ENCODE assay signal across 8 cellular contexts in the genomic region with DNA sequence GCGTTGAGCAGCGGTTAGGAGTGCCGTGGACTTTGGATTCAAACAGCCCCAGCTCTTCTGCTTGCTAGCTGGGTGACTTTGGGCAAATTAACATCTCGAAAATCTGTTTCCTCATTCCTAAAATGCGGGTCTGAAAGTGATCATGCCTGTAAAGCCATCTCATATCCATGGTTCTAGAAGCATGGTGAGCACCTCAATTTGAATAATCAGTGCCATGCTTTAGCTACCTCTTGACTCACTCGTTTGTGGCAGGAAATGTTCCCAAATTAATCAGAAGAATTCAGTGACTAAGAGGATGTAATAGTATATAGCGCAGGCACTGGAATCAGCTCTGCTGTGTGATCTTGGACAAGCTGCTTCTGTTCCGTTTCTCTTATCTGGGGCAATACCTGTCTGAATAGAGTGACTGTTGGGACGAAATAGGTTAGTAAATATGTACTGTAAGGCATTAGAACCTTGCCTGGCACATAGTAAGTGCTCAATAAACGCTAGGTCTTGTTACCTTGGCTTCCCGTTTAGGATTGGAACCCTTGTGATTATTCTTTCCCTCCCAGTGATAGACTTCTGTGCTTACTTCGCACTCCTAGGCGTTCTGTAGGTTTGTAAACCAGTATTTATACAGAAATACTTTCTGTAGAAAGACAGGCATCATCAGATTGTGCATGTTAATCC. TPM values are rescaled to one million over a fixed set of nuclear protein-coding genes. Genes with fewer than 3 reads are reported as not detected.
A peak's percentile ranks its signal among the peaks of the same experiment; 100 is the strongest.
DNase-seq lines count a peak whose midpoint lies in the region; ATAC-seq and TF ChIP-seq lines count a peak whose summit lies in the region.

No MANE protein-coding gene starts in this region.

- no peaks in the 10 kb centered on the region for H3K36me3 ChIP-seq in mucosa of descending colon (ENCODE audit: low read depth)

- no peak for TF ChIP-seq CTCF in mucosa of descending colon (IDR thresholded peaks at IDR 0.05)

- ATAC-seq in mucosa of descending colon, result peak; percentile 59

- H3K4me3 ChIP-seq in GM08714 (ENCODE audit: low read length), result peak overlapping the region; percentile 51; the same call in 1 of the 2 replicates
- H3K4me3 ChIP-seq in mucosa of descending colon, result peak overlapping the region; percentile 43

- DNase-seq in NOMO-1 treated with DMSO at 0.1 percent for 48 hours (lab: John Stamatoyannopoulos, UW; ENCODE audit: unreplicated experiment) (peak; percentile 56), dermis blood vessel endothelial cell (peak; percentile 73), mucosa of descending colon (peak in 1 of 3 donors; percentile 38), NCI-H1417 treated with DMSO at 0.1 percent for 48 hours (lab: John Stamatoyannopoulos, UW) (no peak), anterior cingulate cortex (lab: John Stamatoyannopoulos, UW) (no peak), amygdala (lab: John Stamatoyannopoulos, UW) (no peak), SK-N-DZ (ENCODE audit: low spot score) (no peak)

- intact Hi-C loops in mucosa of descending colon (cut with DNase I, micrococcal nuclease), result no loop called here

- H3K9me3 ChIP-seq in mucosa of descending colon, result no peaks in the 10 kb centered on the region

- peaks cover 35% of the 10 kb centered on the region for H3K4me1 ChIP-seq in mucosa of descending colon (ENCODE audit: low read depth)

RNA-seq across cellular contexts. Expression of a gene that starts 0.8 kb away (rescaled TPM):
- total RNA-seq in dermis blood vessel endothelial cell (15.1 and 24.0 TPM in 2 replicates), mucosa of descending colon (10 to 100 TPM; 35.0 to 88.6 (median 85.6) TPM)
- 1.5 and 3.0 TPM in 2 replicates for polyA plus RNA-seq in SK-N-DZ (2014; cell fraction: cytosol; rRNA removed)
- 0.62 and 2.8 TPM in 2 replicates for polyA plus RNA-seq in SK-N-DZ (2014; cell fraction: nucleus; rRNA removed)

RNA-seq across cellular contexts. Expression of a gene that starts 32.4 kb away (rescaled TPM):
- total RNA-seq in dermis blood vessel endothelial cell, result 78.6 and 129 TPM in 2 replicates
- 100 to 1,000 TPM; 211 to 334 (median 329) TPM for total RNA-seq in mucosa of descending colon
- 171 and 190 TPM in 2 replicates for polyA plus RNA-seq in SK-N-DZ (2014; cell fraction: cytosol; rRNA removed)
- polyA plus RNA-seq in SK-N-DZ (2014; cell fraction: nucleus; rRNA removed), result 77.4 and 110 TPM in 2 replicates

RNA-seq across cellular contexts. Expression of a gene that starts 53.0 kb away (rescaled TPM):
- total RNA-seq in dermis blood vessel endothelial cell, result not detected in 2 replicates
- total RNA-seq in mucosa of descending colon, result 1 to 10 TPM; 5.6 to 9.8 (median 7.3) TPM
- polyA plus RNA-seq in SK-N-DZ (2014; cell fraction: cytosol; rRNA removed), result not detected in 2 replicates
- polyA plus RNA-seq in SK-N-DZ (2014; cell fraction: nucleus; rRNA removed), result not detected in 2 replicates

RNA-seq across cellular contexts. Expression of a gene that starts 53.1 kb away (rescaled TPM):
- total RNA-seq in dermis blood vessel endothelial cell (2.6 and 4.8 TPM in 2 replicates), mucosa of descending colon (10 to 100 TPM in 1 of 3 donors, 1 to 10 TPM in 2; 3.9 to 21.4 (median 5.1) TPM)
- 2.1 and 3.6 TPM in 2 replicates for polyA plus RNA-seq in SK-N-DZ (2014; cell fraction: cytosol; rRNA removed)
- 8.7 and 11.3 TPM in 2 replicates for polyA plus RNA-seq in SK-N-DZ (2014; cell fraction: nucleus; rRNA removed)

Comparison
In these comparisons a context has a peak if more than half of its experiments do, and no peak if none do; other contexts are left out.
1. DNase-seq: peak in NOMO-1 treated with DMSO at 0.1 percent for 48 hours (single experiment) and dermis blood vessel endothelial cell (single experiment); none in NCI-H1417 treated with DMSO at 0.1 percent for 48 hours (single experiment), anterior cingulate cortex (0 of 58), amygdala (0 of 56) and SK-N-DZ (single experiment).